Comparison of ENCODE assay signal across 8 cellular contexts in genomic region chrX:10106801-10107200, GRCh38. TPM values are rescaled to one million over a fixed set of nuclear protein-coding genes. Genes with fewer than 3 reads are reported as not detected.
DNase-seq lines count a peak whose midpoint lies in the region; ATAC-seq, FAIRE-seq and TF ChIP-seq lines count a peak whose summit lies in the region.

No MANE protein-coding gene starts in this region.

- FAIRE-seq in pancreas (lab: Jason Lieb, UNC), result no peak

- no peak overlapping the region for H3K4me3 ChIP-seq in tibial nerve
- no peak overlapping the region for H3K4me3 ChIP-seq in pancreas

- H3K36me3 Mint-ChIP-seq in activated CD8-positive, alpha-beta memory T cell treated with anti-CD3 and anti-CD28 coated beads, Interleukin-2, amount 10 ng/mL, durations not matched to agents 7 days and 5 days, result peaks cover 16% of the 10 kb centered on the region
- peaks cover 12% of the 10 kb centered on the region for H3K36me3 Mint-ChIP-seq in activated naive CD8-positive, alpha-beta T cell treated with anti-CD3 and anti-CD28 coated beads, Interleukin-2, amount 50 U/mL, for 24 hours (ENCODE audit: low read depth)

- H3K9me3 Mint-ChIP-seq in activated CD8-positive, alpha-beta memory T cell treated with anti-CD3 and anti-CD28 coated beads, Interleukin-2, amount 10 ng/mL, durations not matched to agents 7 days and 5 days (ENCODE audit: low read depth), result no peaks in the 10 kb centered on the region
- H3K9me3 Mint-ChIP-seq in activated naive CD8-positive, alpha-beta T cell treated with anti-CD3 and anti-CD28 coated beads, Interleukin-2, amount 50 U/mL, for 24 hours, result no peaks in the 10 kb centered on the region

- H3K27me3 Mint-ChIP-seq in activated CD8-positive, alpha-beta memory T cell treated with anti-CD3 and anti-CD28 coated beads, Interleukin-2, amount 10 ng/mL, durations not matched to agents 7 days and 5 days, result no peaks in the 10 kb centered on the region
- H3K27me3 Mint-ChIP-seq in activated naive CD8-positive, alpha-beta T cell treated with anti-CD3 and anti-CD28 coated beads, Interleukin-2, amount 50 U/mL, for 24 hours, result no peaks in the 10 kb centered on the region

- DNase-seq in activated CD8-positive, alpha-beta memory T cell treated with anti-CD3 and anti-CD28 coated beads, Interleukin-2, amount 10 ng/mL, durations not matched to agents 7 days and 5 days, result peak; percentile 76
- no peak for DNase-seq in activated CD8-positive, alpha-beta memory T cell treated with anti-CD3 and anti-CD28 coated beads for 24 hours
- DNase-seq in activated naive CD8-positive, alpha-beta T cell treated with anti-CD3 and anti-CD28 coated beads, Interleukin-2, amount 50 U/mL, for 24 hours, result no peak
- DNase-seq in tibial nerve (ENCODE audit: low spot score in 2 of 2) (no peak), pancreas (no peak), T1000 (lab: John Stamatoyannopoulos, UW) (no peak), COR-L47 (lab: John Stamatoyannopoulos, UW) (no peak)

- H3K9me3 ChIP-seq in KOPT-K1 (ENCODE audit: insufficient read depth, low read length, poor library complexity, severe bottlenecking) (no peaks in the 10 kb centered on the region), tibial nerve (no peaks in the 10 kb centered on the region), pancreas (no peaks in the 10 kb centered on the region)

- intact Hi-C loops in pancreas (cut with DNase I), result no loop called here

- peaks cover 60% of the 10 kb centered on the region for H3K4me1 Mint-ChIP-seq in activated CD8-positive, alpha-beta memory T cell treated with anti-CD3 and anti-CD28 coated beads, Interleukin-2, amount 10 ng/mL, durations not matched to agents 7 days and 5 days
- peaks cover 72% of the 10 kb centered on the region for H3K4me1 Mint-ChIP-seq in activated naive CD8-positive, alpha-beta T cell treated with anti-CD3 and anti-CD28 coated beads, Interleukin-2, amount 50 U/mL, for 24 hours

- TF ChIP-seq POLR2A in tibial nerve (IDR thresholded peaks at IDR 0.05), result no peak

- H3K4me1 ChIP-seq in tibial nerve (peaks cover 0 to 33% (median 4%) of the 10 kb centered on the region in 4 donors), pancreas (peaks cover 0 to 3% (median 0%) of the 10 kb centered on the region in 3 donors)

- CTCF ChIA-PET in activated CD8-positive, alpha-beta memory T cell treated with anti-CD3 and anti-CD28 coated beads, Interleukin-2, amount 10 ng/mL, durations not matched to agents 7 days and 5 days (lab: Charles Lee), result interaction anchor here (1.6 to 2.4 kb wide), 3 partner anchors 10 to 103 kb away, joined by 3 to 10 read pairs (median 4); no protein-coding TSS in a partner anchor

- ATAC-seq in activated CD8-positive, alpha-beta memory T cell treated with anti-CD3 and anti-CD28 coated beads, Interleukin-2, amount 10 ng/mL, durations not matched to agents 7 days and 5 days, result peak; percentile 48
- no peak for ATAC-seq in activated naive CD8-positive, alpha-beta T cell treated with anti-CD3 and anti-CD28 coated beads, Interleukin-2, amount 50 U/mL, for 24 hours
- no peak for ATAC-seq in pancreas

- H3K4me3 Mint-ChIP-seq in activated CD8-positive, alpha-beta memory T cell treated with anti-CD3 and anti-CD28 coated beads, Interleukin-2, amount 10 ng/mL, durations not matched to agents 7 days and 5 days, result peak overlapping the region; percentile 26
- peak overlapping the region; percentile 53 for H3K4me3 Mint-ChIP-seq in activated naive CD8-positive, alpha-beta T cell treated with anti-CD3 and anti-CD28 coated beads, Interleukin-2, amount 50 U/mL, for 24 hours

- TF ChIP-seq EP300 in tibial nerve (IDR thresholded peaks at IDR 0.05), result no peak

- H3K27me3 ChIP-seq in tibial nerve (no peaks in the 10 kb centered on the region), pancreas (peaks cover 0 to 3% (median 0%) of the 10 kb centered on the region in 4 donors)

- TF ChIP-seq CTCF in tibial nerve (IDR thresholded peaks at IDR 0.05) (no peak), pancreas (IDR thresholded peaks at IDR 0.05) (no peak)

- H3K27ac ChIP-seq in KOPT-K1 (ENCODE audit: low read depth, low read length, poor library complexity, severe bottlenecking), result peak overlapping the region; percentile 69
- peak overlapping the region in 3 of 4 donors; percentile 0 to 29 (median 19) for H3K27ac ChIP-seq in tibial nerve
- no peak overlapping the region for H3K27ac ChIP-seq in pancreas

- no peaks in the 10 kb centered on the region for H3K36me3 ChIP-seq in KOPT-K1 (ENCODE audit: insufficient read depth, low read length)
- H3K36me3 ChIP-seq in tibial nerve, result peaks cover 0 to 4% (median 0%) of the 10 kb centered on the region in 3 donors
- no peaks in the 10 kb centered on the region for H3K36me3 ChIP-seq in pancreas

- H3K27ac Mint-ChIP-seq in activated CD8-positive, alpha-beta memory T cell treated with anti-CD3 and anti-CD28 coated beads, Interleukin-2, amount 10 ng/mL, durations not matched to agents 7 days and 5 days, result peak overlapping the region; percentile 84
- H3K27ac Mint-ChIP-seq in activated naive CD8-positive, alpha-beta T cell treated with anti-CD3 and anti-CD28 coated beads, Interleukin-2, amount 50 U/mL, for 24 hours, result peak overlapping the region; percentile 83

- WGBS in tibial nerve, 2 donors, result 60 to 66% methylated on average over 10 of the region's 10 CpGs
- 75 to 85% methylated on average over 10 of the region's 10 CpGs for WGBS in pancreas, 2 donors

RNA-seq across cellular contexts. Expression of gene CLCN4, which starts 50.0 kb away (rescaled TPM):
- total RNA-seq in activated CD8-positive, alpha-beta memory T cell treated with anti-CD3 and anti-CD28 coated beads, Interleukin-2, amount 10 ng/mL, durations not matched to agents 7 days and 5 days, result under 1 TPM; 0.03 to 0.16 TPM
- total RNA-seq in tibial nerve, result 1 to 10 TPM; 3.9 to 6.7 (median 5.3) TPM
- 1 to 10 TPM; 1.3 to 4.0 (median 2.4) TPM for total RNA-seq in pancreas
- 1 to 10 TPM in 1 of 2 donors, under 1 TPM in 1; 0.57 to 3.3 TPM for polyA plus RNA-seq in pancreas

Comparison
In these comparisons a context has a peak if more than half of its experiments do, and no peak if none do; other contexts are left out.
1. H3K27ac ChIP-seq: peak in KOPT-K1 (single experiment) and tibial nerve (3 of 4); none in pancreas (0 of 4).